ENCODE assay signal across 1 cellular context in the genomic region with DNA sequence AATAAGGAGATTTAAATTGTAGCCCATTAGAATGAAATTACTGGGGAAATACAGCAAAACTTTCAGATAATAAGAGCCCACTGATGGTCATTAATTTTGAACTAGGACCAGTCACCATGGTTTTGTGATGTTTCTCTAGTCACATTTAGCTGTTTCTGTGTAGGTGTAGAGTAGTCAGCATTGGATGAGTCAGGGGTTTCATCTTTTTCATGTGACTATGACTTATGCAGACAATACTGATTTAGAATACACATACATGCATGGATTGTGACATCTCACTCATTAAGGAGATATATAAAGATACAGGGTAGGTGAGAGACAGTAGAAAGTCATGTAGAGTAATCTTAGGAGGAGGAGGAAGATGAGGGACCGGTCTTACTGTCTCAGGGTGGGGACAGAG.
TF ChIP-seq lines count a peak whose summit lies in the region.

No MANE protein-coding gene starts in this region.

TF ChIP-seq in GM23338, 12 proteins besides CTCF, POLR2A, EP300 and RAD21 (continued from another document):
- TF ChIP-seq, protein P1, sequence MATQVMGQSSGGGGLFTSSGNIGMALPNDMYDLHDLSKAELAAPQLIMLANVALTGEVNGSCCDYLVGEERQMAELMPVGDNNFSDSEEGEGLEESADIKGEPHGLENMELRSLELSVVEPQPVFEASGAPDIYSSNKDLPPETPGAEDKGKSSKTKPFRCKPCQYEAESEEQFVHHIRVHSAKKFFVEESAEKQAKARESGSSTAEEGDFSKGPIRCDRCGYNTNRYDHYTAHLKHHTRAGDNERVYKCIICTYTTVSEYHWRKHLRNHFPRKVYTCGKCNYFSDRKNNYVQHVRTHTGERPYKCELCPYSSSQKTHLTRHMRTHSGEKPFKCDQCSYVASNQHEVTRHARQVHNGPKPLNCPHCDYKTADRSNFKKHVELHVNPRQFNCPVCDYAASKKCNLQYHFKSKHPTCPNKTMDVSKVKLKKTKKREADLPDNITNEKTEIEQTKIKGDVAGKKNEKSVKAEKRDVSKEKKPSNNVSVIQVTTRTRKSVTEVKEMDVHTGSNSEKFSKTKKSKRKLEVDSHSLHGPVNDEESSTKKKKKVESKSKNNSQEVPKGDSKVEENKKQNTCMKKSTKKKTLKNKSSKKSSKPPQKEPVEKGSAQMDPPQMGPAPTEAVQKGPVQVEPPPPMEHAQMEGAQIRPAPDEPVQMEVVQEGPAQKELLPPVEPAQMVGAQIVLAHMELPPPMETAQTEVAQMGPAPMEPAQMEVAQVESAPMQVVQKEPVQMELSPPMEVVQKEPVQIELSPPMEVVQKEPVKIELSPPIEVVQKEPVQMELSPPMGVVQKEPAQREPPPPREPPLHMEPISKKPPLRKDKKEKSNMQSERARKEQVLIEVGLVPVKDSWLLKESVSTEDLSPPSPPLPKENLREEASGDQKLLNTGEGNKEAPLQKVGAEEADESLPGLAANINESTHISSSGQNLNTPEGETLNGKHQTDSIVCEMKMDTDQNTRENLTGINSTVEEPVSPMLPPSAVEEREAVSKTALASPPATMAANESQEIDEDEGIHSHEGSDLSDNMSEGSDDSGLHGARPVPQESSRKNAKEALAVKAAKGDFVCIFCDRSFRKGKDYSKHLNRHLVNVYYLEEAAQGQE (IDR thresholded peaks at IDR 0.05; ENCODE audit: unreplicated experiment): no peak
- TF ChIP-seq EZH2phosphoT487 (IDR thresholded peaks at IDR 0.05; ENCODE audit: unreplicated experiment) (no peak), CREB1 (CRISPR knock-in tag; IDR thresholded peaks at IDR 0.05; ENCODE audit: low read depth) (no peak)
TF ChIP-seq in GM23338: peak in this region for 0.
